14 cellular contexts compared by ENCODE assay signal in the genomic region with DNA sequence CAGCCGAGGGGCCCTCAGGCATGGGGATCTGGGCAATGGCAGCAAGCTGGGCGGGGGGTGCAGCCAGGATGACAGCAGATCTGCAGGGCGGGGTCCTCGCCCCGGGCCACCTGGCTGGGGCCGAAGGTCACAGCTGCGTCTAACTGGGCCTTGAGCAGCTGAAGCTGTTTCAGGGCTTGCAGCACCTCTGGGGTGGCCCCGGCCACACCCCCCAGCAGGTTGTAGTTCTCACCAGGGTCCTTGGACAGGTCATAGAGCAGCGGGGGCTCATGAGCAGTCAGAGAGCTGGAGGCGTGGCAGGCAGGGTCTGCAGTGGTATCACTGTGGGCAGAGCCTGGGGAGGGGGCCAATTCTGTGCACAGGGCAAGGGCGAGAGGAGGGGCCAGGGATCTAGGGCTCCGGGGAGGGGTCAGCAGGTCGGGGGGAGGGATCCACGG. TPM values are rescaled to one million over a fixed set of nuclear protein-coding genes. Genes with fewer than 3 reads are reported as not detected.
DNase-seq lines count a peak whose midpoint lies in the region; ATAC-seq and TF ChIP-seq lines count a peak whose summit lies in the region.
"Had no signal": no experiment of that assay in that cellular context is flagged by ENCODE, and none has a peak within 500 bp of the region (broad histone marks: within the 10 kb centered on the region; RNA-seq: fewer than 3 reads in every experiment).

No MANE protein-coding gene starts in this region.

- no peak overlapping the region for H2AFZ ChIP-seq in mammary epithelial cell (ENCODE audit: low read depth, low read length)

- 86% methylated on average over 7 of the region's 14 CpGs for WGBS in mammary epithelial cell (ENCODE audit: low coverage, missing lambda C conversion rate)

- H4K20me1 ChIP-seq in mammary epithelial cell (ENCODE audit: insufficient read depth, low read length), result no peaks in the 10 kb centered on the region
- H4K20me1 ChIP-seq: BLaER1 had no signal

- TSS peak; percentile 26 for BruUV-seq in mammary epithelial cell (replicated peaks; lab: Mats Ljungman, UMichigan)
- no TSS peak for BruUV-seq in MCF 10A (replicated peaks; lab: Mats Ljungman, UMichigan)

- H3K27me3 ChIP-seq in mammary epithelial cell (ENCODE audit: insufficient read depth, low read length), result no peaks in the 10 kb centered on the region
- H3K27me3 ChIP-seq in upper lobe of right lung, result no peaks in the 10 kb centered on the region
- H3K27me3 ChIP-seq: BLaER1, Peyer's patch had no signal

- H3K4me1 ChIP-seq in mammary epithelial cell (ENCODE audit: insufficient read depth, low read length) (peaks cover 48% of the 10 kb centered on the region), upper lobe of right lung (peaks cover 24% of the 10 kb centered on the region)

- H3K36me3 Mint-ChIP-seq in MCF 10A (ENCODE audit: insufficient read depth, unreplicated experiment), result peaks cover 10% of the 10 kb centered on the region
- H3K36me3 Mint-ChIP-seq in activated CD8-positive, alpha-beta T cell treated with anti-CD3 and anti-CD28 coated beads, Interleukin-2, amount 10 ng/mL, durations not matched to agents 7 days and 5 days (ENCODE audit: low read depth), result peaks cover 7% of the 10 kb centered on the region

- H3K9me3 ChIP-seq in mammary epithelial cell (replicated peaks; ENCODE audit: insufficient read depth, low read length) (no peaks in the 10 kb centered on the region), upper lobe of right lung (no peaks in the 10 kb centered on the region)
- H3K9me3 ChIP-seq: BLaER1, Peyer's patch had no signal

- no peak overlapping the region for H3K9ac ChIP-seq in mammary epithelial cell (ENCODE audit: insufficient read depth, low read length)
- H3K9ac ChIP-seq: BLaER1 had no signal

- H3K9me3 Mint-ChIP-seq in MCF 10A (ENCODE audit: unreplicated experiment), result no peaks in the 10 kb centered on the region
- no peaks in the 10 kb centered on the region for H3K9me3 Mint-ChIP-seq in activated CD8-positive, alpha-beta T cell treated with anti-CD3 and anti-CD28 coated beads, Interleukin-2, amount 10 ng/mL, durations not matched to agents 7 days and 5 days (ENCODE audit: insufficient read depth)

- no peak overlapping the region for H3K4me3 Mint-ChIP-seq in MCF 10A (ENCODE audit: unreplicated experiment)
- no peak overlapping the region for H3K4me3 Mint-ChIP-seq in activated CD8-positive, alpha-beta T cell treated with anti-CD3 and anti-CD28 coated beads, Interleukin-2, amount 10 ng/mL, durations not matched to agents 7 days and 5 days

- H3K27ac ChIP-seq in mammary epithelial cell (ENCODE audit: insufficient read depth, low read depth, low read length) (no peak overlapping the region), RWPE1 (peak overlapping the region; percentile 11; the same call in 1 of the 2 replicates), upper lobe of right lung (no peak overlapping the region)
- H3K27ac ChIP-seq: BLaER1 had no signal

- no peaks in the 10 kb centered on the region for H3K27me3 Mint-ChIP-seq in MCF 10A (ENCODE audit: insufficient read depth, unreplicated experiment)
- H3K27me3 Mint-ChIP-seq in activated CD8-positive, alpha-beta T cell treated with anti-CD3 and anti-CD28 coated beads, Interleukin-2, amount 10 ng/mL, durations not matched to agents 7 days and 5 days (ENCODE audit: low read depth), result peaks cover 3% of the 10 kb centered on the region

- H3K79me2 ChIP-seq in mammary epithelial cell (ENCODE audit: insufficient read depth, low read length), result peaks cover 18% of the 10 kb centered on the region

- in situ Hi-C loops in mammary epithelial cell (cut with MboI; ENCODE audit: low sequenced_read_pairs in 2 of 2), result no loop called here

- ATAC-seq in left lobe of liver (no peak), upper lobe of right lung (no peak)
- no peak for ATAC-seq in activated CD8-positive, alpha-beta T cell treated with anti-CD3 and anti-CD28 coated beads, Interleukin-2, amount 10 ng/mL, durations not matched to agents 7 days and 5 days

- peaks cover 40% of the 10 kb centered on the region for H3K4me1 Mint-ChIP-seq in MCF 10A (ENCODE audit: insufficient read depth, unreplicated experiment)
- H3K4me1 Mint-ChIP-seq in activated CD8-positive, alpha-beta T cell treated with anti-CD3 and anti-CD28 coated beads, Interleukin-2, amount 10 ng/mL, durations not matched to agents 7 days and 5 days (ENCODE audit: low read depth), result peaks cover 52% of the 10 kb centered on the region

- CTCF ChIA-PET in mammary epithelial cell (lab: Charles Lee; ENCODE audit: low non-redundant PET) (no interaction called here), MCF 10A (lab: Yijun Ruan, JAX) (interaction anchor here (1.6 to 5.8 kb wide), 2 partner anchors 67 to 97 kb away, joined by 4 to 46 read pairs; no protein-coding TSS in a partner anchor), RWPE1 (lab: Yijun Ruan, JAX) (no interaction called here)
- CTCF ChIA-PET in activated CD8-positive, alpha-beta T cell treated with anti-CD3 and anti-CD28 coated beads, Interleukin-2, amount 10 ng/mL, durations not matched to agents 7 days and 5 days (lab: Charles Lee), result no interaction called here

- no peak for TF ChIP-seq CTCF in mammary epithelial cell (conservative IDR thresholded peaks at IDR 0.05 in 1 of 2, IDR thresholded peaks at IDR 0.05 in 1 of 2; ENCODE audit: extremely low read depth in 1 of 2, insufficient read depth in 1 of 2, low read depth in 1 of 2, low read length in 2 of 2)
- TF ChIP-seq CTCF in MCF 10A (IDR thresholded peaks at IDR 0.05; ENCODE audit: unreplicated experiment), result no peak
- no peak for TF ChIP-seq CTCF in RWPE1 (conservative IDR thresholded peaks at IDR 0.05; ENCODE audit: low read depth)
- TF ChIP-seq CTCF in upper lobe of right lung (IDR thresholded peaks at IDR 0.05), result no peak

- H3K36me3 ChIP-seq in mammary epithelial cell (ENCODE audit: insufficient read depth, low read length) (no peaks in the 10 kb centered on the region), upper lobe of right lung (no peaks in the 10 kb centered on the region)

- POLR2A ChIA-PET in MCF 10A (lab: Yijun Ruan, JAX) (interaction anchor here (0.7 to 1.2 kb wide), 2 partner anchors 48 to 96 kb away, joined by 3 to 4 read pairs; no protein-coding TSS in a partner anchor), RWPE1 (lab: Yijun Ruan, JAX; ENCODE audit: low non-redundant PET) (no interaction called here)
- POLR2A ChIA-PET in activated CD8-positive, alpha-beta T cell treated with anti-CD3 and anti-CD28 coated beads, Interleukin-2, amount 10 ng/mL, durations not matched to agents 7 days and 5 days (lab: Charles Lee), result no interaction called here

- no peak for DNase-seq in mammary epithelial cell
- DNase-seq in MCF 10A (ENCODE audit: unreplicated experiment), result no peak
- DNase-seq in RWPE1 (ENCODE audit: low spot score), result no peak
- DNase-seq in left lobe of liver (ENCODE audit: low spot score), result peak; percentile 45
- peak; percentile 62 for DNase-seq in upper lobe of right lung
- no peak for DNase-seq in activated CD8-positive, alpha-beta T cell treated with anti-CD3 and anti-CD28 coated beads, Interleukin-2, amount 10 ng/mL, durations not matched to agents 7 days and 5 days
- no peak for DNase-seq in hypothalamus (lab: John Stamatoyannopoulos, UW)
- DNase-seq: DMS 273 treated with DMSO at 0.1 percent for 48 hours, Karpas-422, NCI-H1930, NCI-H2171, SIG-M5 had no signal

- intact Hi-C loops in mammary epithelial cell (cut with micrococcal nuclease), result no loop called here
- intact Hi-C loops in MCF 10A (cut with micrococcal nuclease), result no loop called here
- intact Hi-C loops in upper lobe of right lung (cut with DNase I), result no loop called here

- H3K4me3 ChIP-seq in mammary epithelial cell (replicated peaks in 1 of 3; ENCODE audit: insufficient read depth in 1 of 3, low read depth in 2 of 3, low read length in 3 of 3) (no peak overlapping the region), upper lobe of right lung (no peak overlapping the region)
- H3K4me3 ChIP-seq: BLaER1, Peyer's patch had no signal

- H3K27ac Mint-ChIP-seq in MCF 10A (ENCODE audit: low read depth, unreplicated experiment), result no peak overlapping the region
- no peak overlapping the region for H3K27ac Mint-ChIP-seq in activated CD8-positive, alpha-beta T cell treated with anti-CD3 and anti-CD28 coated beads, Interleukin-2, amount 10 ng/mL, durations not matched to agents 7 days and 5 days

- dilution Hi-C loops in mammary epithelial cell (cut with HindIII; ENCODE audit: low sequenced_read_pairs), result loop anchor here (5.0 kb wide), 2 partner anchors 48 to 72 kb away; partner anchors contain the start of gene CPT1B

- no peak overlapping the region for H3K4me2 ChIP-seq in mammary epithelial cell (ENCODE audit: insufficient read depth, low read depth, low read length)
- H3K4me2 ChIP-seq: BLaER1 had no signal

RNA-seq across cellular contexts. Expression of gene ARSA, which starts 2.8 kb away (rescaled TPM):
- total RNA-seq in mammary epithelial cell (10 to 100 TPM; 32.7 to 50.4 TPM), MCF 10A (2022) (21.3 and 22.0 TPM in 2 replicates), left lobe of liver (49.0 TPM), upper lobe of right lung (46.4 TPM)
- polyA plus RNA-seq in mammary epithelial cell, result 21.6 TPM
- polyA minus RNA-seq in mammary epithelial cell, result 18.9 TPM
- 10 to 100 TPM; 28.8 to 35.1 TPM for total RNA-seq in activated CD8-positive, alpha-beta T cell treated with anti-CD3 and anti-CD28 coated beads, Interleukin-2, amount 10 ng/mL, durations not matched to agents 7 days and 5 days

RNA-seq across cellular contexts. Expression of gene MAPK8IP2, which starts 24.6 kb away (rescaled TPM):
- total RNA-seq in mammary epithelial cell, result 1 to 10 TPM; 2.1 to 2.5 TPM
- 0.41 TPM for polyA plus RNA-seq in mammary epithelial cell
- polyA minus RNA-seq in mammary epithelial cell, result 0.47 TPM
- total RNA-seq in MCF 10A (2022), result 1.2 and 2.5 TPM in 2 replicates
- 0.53 TPM for total RNA-seq in left lobe of liver
- 2.6 TPM for total RNA-seq in upper lobe of right lung
- total RNA-seq in activated CD8-positive, alpha-beta T cell treated with anti-CD3 and anti-CD28 coated beads, Interleukin-2, amount 10 ng/mL, durations not matched to agents 7 days and 5 days, result under 1 TPM; 0.29 to 0.31 TPM

RNA-seq across cellular contexts. Expression of gene CHKB, which starts 42.5 kb away (rescaled TPM):
- 10 to 100 TPM; 23.7 to 54.4 TPM for total RNA-seq in mammary epithelial cell
- polyA plus RNA-seq in mammary epithelial cell, result 28.0 TPM
- 3.9 TPM for polyA minus RNA-seq in mammary epithelial cell
- total RNA-seq in MCF 10A (2022), result 51.4 and 60.6 TPM in 2 replicates
- total RNA-seq in left lobe of liver, result 32.6 TPM
- total RNA-seq in upper lobe of right lung, result 66.7 TPM
- 100 to 1,000 TPM in 1 of 2 experiments, 10 to 100 TPM in 1; 98.9 to 101 TPM for total RNA-seq in activated CD8-positive, alpha-beta T cell treated with anti-CD3 and anti-CD28 coated beads, Interleukin-2, amount 10 ng/mL, durations not matched to agents 7 days and 5 days

RNA-seq across cellular contexts. Expression of gene CPT1B, which starts 46.9 kb away (rescaled TPM):
- total RNA-seq in mammary epithelial cell (10 to 100 TPM in 1 of 2 donors, 1 to 10 TPM in 1; 5.5 to 20.5 TPM), MCF 10A (2022) (52.2 and 57.3 TPM in 2 replicates), left lobe of liver (24.7 TPM), upper lobe of right lung (12.7 TPM)
- 3.7 TPM for polyA plus RNA-seq in mammary epithelial cell
- polyA minus RNA-seq in mammary epithelial cell, result not detected
- total RNA-seq in activated CD8-positive, alpha-beta T cell treated with anti-CD3 and anti-CD28 coated beads, Interleukin-2, amount 10 ng/mL, durations not matched to agents 7 days and 5 days, result 10 to 100 TPM; 77.4 to 80.9 TPM

RNA-seq across cellular contexts. Expression of gene SHANK3, which starts 47.5 kb away (rescaled TPM):
- total RNA-seq in mammary epithelial cell, result 10 to 100 TPM in 1 of 2 donors, 1 to 10 TPM in 1; 3.5 to 12.9 TPM
- 3.3 TPM for polyA plus RNA-seq in mammary epithelial cell
- 2.9 TPM for polyA minus RNA-seq in mammary epithelial cell
- total RNA-seq in MCF 10A (2022), result 1.2 and 1.9 TPM in 2 replicates
- total RNA-seq in left lobe of liver, result 22.8 TPM
- 59.9 TPM for total RNA-seq in upper lobe of right lung
- under 1 TPM in 1 of 2 experiments, not detected in 1; 0.05 TPM for total RNA-seq in activated CD8-positive, alpha-beta T cell treated with anti-CD3 and anti-CD28 coated beads, Interleukin-2, amount 10 ng/mL, durations not matched to agents 7 days and 5 days

Comparison
In these comparisons a context has a peak if more than half of its experiments do, and no peak if none do; other contexts are left out.
1. DNase-seq: peak in left lobe of liver (single experiment) and upper lobe of right lung (single experiment); none in mammary epithelial cell (single experiment), MCF 10A (single experiment), RWPE1 (single experiment), activated CD8-positive, alpha-beta T cell treated with anti-CD3 and anti-CD28 coated beads, Interleukin-2, amount 10 ng/mL, durations not matched to agents 7 days and 5 days (single experiment) and hypothalamus (0 of 51).